Comparison of ENCODE assay signal across 19 cellular contexts in the genomic region with DNA sequence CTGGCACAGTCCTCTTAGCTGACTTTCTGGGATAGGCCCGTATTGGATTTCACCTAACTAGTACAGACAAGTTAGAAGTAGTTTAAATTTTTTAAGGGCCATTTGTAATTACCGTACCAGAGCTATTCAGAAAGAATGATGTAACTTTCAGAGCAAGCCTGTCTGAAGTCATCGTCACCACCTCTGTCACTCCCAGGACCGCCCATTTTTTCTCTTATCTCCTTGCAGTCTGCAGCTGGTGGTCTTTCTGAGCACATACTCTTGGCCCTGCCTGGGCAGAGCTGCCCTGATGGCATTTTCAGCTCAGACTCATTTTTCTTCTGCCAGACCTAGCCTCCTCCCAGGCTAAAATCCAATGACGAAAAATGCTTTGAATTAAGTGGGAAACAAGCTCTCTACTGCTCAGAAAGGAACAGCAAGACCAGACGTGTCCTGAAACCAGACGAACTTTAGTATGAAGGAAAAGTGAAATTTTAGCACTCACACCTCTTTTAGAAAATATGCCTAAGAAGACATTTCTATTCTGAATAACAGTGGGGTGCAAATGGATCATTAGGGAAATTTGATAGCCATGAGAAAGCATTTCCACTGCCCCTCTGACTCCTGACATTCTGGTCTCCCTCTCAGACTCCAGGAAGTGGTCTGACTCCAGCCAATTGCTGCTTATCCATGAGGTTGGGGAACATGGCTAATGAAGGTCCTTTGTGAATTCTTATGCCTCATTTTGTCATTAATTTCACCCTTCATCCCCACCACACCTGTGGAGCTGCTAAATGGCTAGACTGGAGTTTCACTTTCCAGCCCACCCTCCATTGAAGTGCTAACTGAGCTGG.
DNase-seq lines count a peak whose midpoint lies in the region; ATAC-seq, FAIRE-seq and TF ChIP-seq lines count a peak whose summit lies in the region.
"Had no signal": no experiment of that assay in that cellular context is flagged by ENCODE, and none has a peak within 500 bp of the region (broad histone marks: within the 10 kb centered on the region; RNA-seq: fewer than 3 reads in every experiment).

No MANE protein-coding gene starts in this region.

- H3K23ac ChIP-seq in H1 (ENCODE audit: insufficient read length), result no peak overlapping the region

- H3K18ac ChIP-seq in H1 (ENCODE audit: extremely low read depth, low read length), result no peak overlapping the region

- H3K9me3 Mint-ChIP-seq in endothelial cell (ENCODE audit: unreplicated experiment), result no peaks in the 10 kb centered on the region

- H3K4me3 ChIP-seq in H1 (ENCODE audit: extremely low read depth in 1 of 4, insufficient read depth in 2 of 4, low read depth in 3 of 4, low read length in 4 of 4), result no peak overlapping the region
- H3K4me3 ChIP-seq in keratinocyte (ENCODE audit: control insufficient read depth in 2 of 3, extremely low read depth in 1 of 3, insufficient read depth in 2 of 3, low read depth in 1 of 3, low read length in 3 of 3), result peak overlapping the region in 1 of 3 experiments; percentile 31

- no peak overlapping the region for H3K27ac ChIP-seq in H1 (ENCODE audit: low read depth, low read length)
- peak overlapping the region; percentile 37 for H3K27ac ChIP-seq in keratinocyte (ENCODE audit: control insufficient read depth, insufficient read depth, low read length)
- H3K27ac ChIP-seq: HL-60 had no signal

- no peak overlapping the region for H4K8ac ChIP-seq in H1 (ENCODE audit: extremely low read depth, insufficient read depth, low read length)

- no peaks in the 10 kb centered on the region for H3K23me2 ChIP-seq in H1 (ENCODE audit: low read depth, low read length)

- no peak overlapping the region for H2BK20ac ChIP-seq in H1 (ENCODE audit: low read length)

- H3K4me1 ChIP-seq in H1 (replicated peaks in 1 of 4; ENCODE audit: control insufficient read depth in 3 of 4, insufficient read depth in 4 of 4, low read length in 3 of 4), result peaks cover 0 to 3% (median 0%) of the 10 kb centered on the region in 4 experiments; a peak in 1 of 7 replicates
- peaks cover 18% of the 10 kb centered on the region for H3K4me1 ChIP-seq in keratinocyte (ENCODE audit: control insufficient read depth, extremely low read depth, insufficient read depth, low read length)

- no peaks in the 10 kb centered on the region for H3K79me1 ChIP-seq in H1 (ENCODE audit: low read depth, low read length)

- 82% methylated on average over 7 of the region's 7 CpGs; no CpG with 5 or more reads in 1 of the 2 experiments for WGBS in H1 (ENCODE audit: extremely low coverage in 1 of 2, insufficient coverage in 1 of 2, insufficient read length in 1 of 2, insufficient replicate concordance in 2 of 2, low coverage in 1 of 2, low lambda C conversion rate in 2 of 2, missing lambda C conversion rate in 1 of 2), 2 experiments

- dilution Hi-C loops in keratinocyte (cut with MboI; ENCODE audit: extremely low pct_ligation_motif_present, low sequenced_read_pairs), result no loop called here

- no peak overlapping the region for H3K4me3 Mint-ChIP-seq in endothelial cell (ENCODE audit: unreplicated experiment)
- H3K4me3 Mint-ChIP-seq: CD4-positive, CD25-positive, alpha-beta regulatory T cell had no signal

- CTCF ChIA-PET in H1 (lab: Charles Lee; ENCODE audit: partially characterized antibody), result interaction anchor here (1.0 to 1.2 kb wide), 3 partner anchors 10 to 101 kb away, joined by 3 to 4 read pairs (median 4); no protein-coding TSS in a partner anchor

- H3K27me3 ChIP-seq in H1 (replicated peaks in 1 of 4; ENCODE audit: control insufficient read depth in 3 of 4, extremely low read depth in 1 of 4, insufficient read depth in 3 of 4, low read length in 3 of 4) (no peaks in the 10 kb centered on the region), keratinocyte (ENCODE audit: control insufficient read depth, extremely low read depth, insufficient read depth, low read length) (no peaks in the 10 kb centered on the region)

- no peak overlapping the region for H3K14ac ChIP-seq in H1 (ENCODE audit: insufficient read length)

- H3K56ac ChIP-seq in H1 (replicated peaks; ENCODE audit: insufficient read length, low read depth, low read length), result no peak overlapping the region

- no peaks in the 10 kb centered on the region for H3K9me3 ChIP-seq in H1 (ENCODE audit: insufficient read depth in 2 of 2, low read depth in 1 of 2, low read length in 1 of 2)
- no peaks in the 10 kb centered on the region for H3K9me3 ChIP-seq in keratinocyte (ENCODE audit: control insufficient read depth, low read depth, low read length)
- H3K9me3 ChIP-seq: SK-N-SH had no signal

- H4K20me1 ChIP-seq in H1 (replicated peaks in 1 of 2; ENCODE audit: control insufficient read depth in 1 of 2, insufficient read depth in 2 of 2, low read length in 2 of 2), result no peaks in the 10 kb centered on the region
- no peaks in the 10 kb centered on the region for H4K20me1 ChIP-seq in keratinocyte (ENCODE audit: control insufficient read depth, extremely low read depth, insufficient read depth, low read length)

- H3K27ac Mint-ChIP-seq in endothelial cell (ENCODE audit: unreplicated experiment), result no peak overlapping the region
- H3K27ac Mint-ChIP-seq: CD4-positive, CD25-positive, alpha-beta regulatory T cell had no signal

- no peak overlapping the region for H4K91ac ChIP-seq in H1 (replicated peaks; ENCODE audit: insufficient read length, low read length)

- H3K4me1 Mint-ChIP-seq in endothelial cell (ENCODE audit: unreplicated experiment), result no peaks in the 10 kb centered on the region
- H3K4me1 Mint-ChIP-seq: CD4-positive, CD25-positive, alpha-beta regulatory T cell had no signal

- DNase-seq in OCI-M1 (lab: John Stamatoyannopoulos, UW) (peak; percentile 48), H1 (ENCODE audit: low read depth in 1 of 2, low spot score in 2 of 2) (no peak), keratinocyte (ENCODE audit: low read depth, low spot score) (no peak), D721Med (ENCODE audit: insufficient read length, low spot score) (no peak), KBM-7 (no peak), endothelial cell (ENCODE audit: low spot score) (no peak)
- DNase-seq: CD4-positive, CD25-positive, alpha-beta regulatory T cell; DMS53; H7; NCI-H1417 treated with DMSO at 0.1 percent for 48 hours; NCI-H2029; NCI-H510A; NCI-H774; Right ventricle myocardium superior; SK-N-SH had no signal

- peak overlapping the region; percentile 76; the same call in 1 of the 2 replicates for H2AFZ ChIP-seq in H1 (ENCODE audit: low read length)
- H2AFZ ChIP-seq in keratinocyte (ENCODE audit: control insufficient read depth, low read length), result peak overlapping the region; percentile 86

- TF ChIP-seq CTCF in H1 (IDR thresholded peaks at IDR 0.05; ENCODE audit: control extremely low read depth in 1 of 3, insufficient read depth in 1 of 3, low read depth in 1 of 3, low read length in 3 of 3), result no peak
- no peak for TF ChIP-seq CTCF in keratinocyte (optimal IDR thresholded peaks at IDR 0.05 in 1 of 3, IDR thresholded peaks at IDR 0.05 in 1 of 3, conservative IDR thresholded peaks at IDR 0.05 in 1 of 3; ENCODE audit: extremely low read depth in 1 of 3, insufficient read depth in 2 of 3, low read length in 3 of 3)
- no peak for TF ChIP-seq CTCF in D721Med (IDR thresholded peaks at IDR 0.05; ENCODE audit: insufficient read depth, missing control alignments)
- TF ChIP-seq CTCF in endothelial cell (IDR thresholded peaks at IDR 0.05; ENCODE audit: unreplicated experiment), result no peak

- ATAC-seq in GM19467 (IDR thresholded peaks at IDR 0.05; ENCODE audit: unreplicated experiment), result no peak
- ATAC-seq: Panc1 had no signal

- H2AK5ac ChIP-seq in H1 (ENCODE audit: low read depth, low read length), result no peak overlapping the region

- no peak overlapping the region for H3K4ac ChIP-seq in H1 (replicated peaks; ENCODE audit: insufficient read length, low read depth, low read length)

- no peak overlapping the region for H3K9ac ChIP-seq in H1 (replicated peaks in 1 of 4; ENCODE audit: extremely low read depth in 1 of 4, low read depth in 3 of 4, low read length in 3 of 4)
- peak overlapping the region; percentile 40 for H3K9ac ChIP-seq in keratinocyte (ENCODE audit: control insufficient read depth, extremely low read depth, insufficient read depth, low read length)
- H3K9ac ChIP-seq: SK-N-SH had no signal

- FAIRE-seq in H1 (lab: Jason Lieb, UNC), result no peak
- peak; percentile 90 for FAIRE-seq in keratinocyte (lab: Jason Lieb, UNC)
- FAIRE-seq in D721Med (lab: Jason Lieb, UNC), result no peak
- FAIRE-seq: GM19239 had no signal

- H2BK5ac ChIP-seq in H1 (ENCODE audit: low read depth, low read length), result no peak overlapping the region

- in situ Hi-C loops in KBM-7 (cut with MboI; ENCODE audit: low pct_unique_long_range_greater_than_20kb, low sequenced_read_pairs), result no loop called here

- H3K9me1 ChIP-seq in keratinocyte (ENCODE audit: control insufficient read depth, extremely low read depth, insufficient read depth, low read length), result no peaks in the 10 kb centered on the region

- H3K27me3 Mint-ChIP-seq in endothelial cell (ENCODE audit: unreplicated experiment), result no peaks in the 10 kb centered on the region
- H3K27me3 Mint-ChIP-seq: CD4-positive, CD25-positive, alpha-beta regulatory T cell had no signal

- H4K5ac ChIP-seq in H1 (ENCODE audit: insufficient read length, low read depth, low read length), result no peak overlapping the region

- no peak for TF ChIP-seq POLR2A in H1 (IDR thresholded peaks at IDR 0.05; ENCODE audit: control extremely low read depth in 1 of 2, low read depth in 2 of 2, low read length in 2 of 2)

- H3K79me2 ChIP-seq in H1 (ENCODE audit: control insufficient read depth in 1 of 2, insufficient read depth in 2 of 2, low read length in 2 of 2) (no peaks in the 10 kb centered on the region), keratinocyte (ENCODE audit: control insufficient read depth, insufficient read depth, low read length) (no peaks in the 10 kb centered on the region)

- no peaks in the 10 kb centered on the region for H3K36me3 Mint-ChIP-seq in endothelial cell (ENCODE audit: low read depth, unreplicated experiment)
- H3K36me3 Mint-ChIP-seq: CD4-positive, CD25-positive, alpha-beta regulatory T cell had no signal

- no peak overlapping the region for H3K4me2 ChIP-seq in H1 (ENCODE audit: insufficient read depth in 1 of 2, low read depth in 2 of 2, low read length in 2 of 2)
- H3K4me2 ChIP-seq in keratinocyte (ENCODE audit: control insufficient read depth, extremely low read depth, insufficient read depth, low read depth, low read length), result peak overlapping the region; percentile 85
- H3K4me2 ChIP-seq: SK-N-SH had no signal

- no peak for TF ChIP-seq RAD21 in H1 (IDR thresholded peaks at IDR 0.05 in 1 of 2, conservative IDR thresholded peaks at IDR 0.05 in 1 of 2; ENCODE audit: low read depth in 2 of 2, low read length in 2 of 2)

- POLR2A ChIA-PET in H1 (lab: Charles Lee; ENCODE audit: partially characterized antibody), result no interaction called here

- H3K36me3 ChIP-seq in H1 (ENCODE audit: control insufficient read depth in 2 of 4, insufficient read depth in 4 of 4, low read length in 3 of 4), result no peaks in the 10 kb centered on the region
- no peaks in the 10 kb centered on the region for H3K36me3 ChIP-seq in keratinocyte (ENCODE audit: control insufficient read depth in 2 of 2, extremely low read depth in 1 of 2, insufficient read depth in 2 of 2, low read length in 2 of 2)

- H2BK12ac ChIP-seq in H1 (ENCODE audit: low read depth, low read length), result no peak overlapping the region

- H2BK120ac ChIP-seq in H1 (replicated peaks; ENCODE audit: low read depth, low read length), result no peak overlapping the region

- no peak overlapping the region for H2BK15ac ChIP-seq in H1 (ENCODE audit: low read length)

- no peak for TF ChIP-seq EP300 in H1 (IDR thresholded peaks at IDR 0.05; ENCODE audit: borderline replicate concordance in 1 of 2, low read depth in 2 of 2, low read length in 2 of 2)
